ENCODE assay signal across 10 cellular contexts in genomic region chr2:102147935-102148334, GRCh38. TPM values are rescaled to one million over a fixed set of nuclear protein-coding genes. Genes with fewer than 3 reads are reported as not detected.
A peak's percentile ranks its signal among the peaks of the same experiment; 100 is the strongest.
DNase-seq lines count a peak whose midpoint lies in the region; TF ChIP-seq lines count a peak whose summit lies in the region.
"Had no signal": no experiment of that assay in that cellular context is flagged by ENCODE, and none has a peak within 500 bp of the region (broad histone marks: within the 10 kb centered on the region; RNA-seq: fewer than 3 reads in every experiment).

No MANE protein-coding gene starts in this region.

- peaks cover 15 to 25% of the 10 kb centered on the region in 2 experiments for H3K4me1 ChIP-seq in neutrophil (ENCODE audit: control insufficient read depth in 1 of 2, insufficient read depth in 1 of 2, low read depth in 1 of 2, low read length in 1 of 2)
- H3K4me1 ChIP-seq in stomach: peaks cover 6 to 72% (median 11%) of the 10 kb centered on the region in 4 donors

- intact Hi-C loops in stomach (cut with DNase I; ENCODE audit: low total_unique reads): no loop called here

- no peak for TF ChIP-seq EP300 in stomach (IDR thresholded peaks at IDR 0.05)

- H3K27ac Mint-ChIP-seq in activated naive CD4-positive, alpha-beta T cell treated with anti-CD3 and anti-CD28 coated beads, Interleukin-2, amount 50 U/mL, for 24 hours: peak overlapping the region; percentile 95

- no peak overlapping the region for H3K4me3 ChIP-seq in neutrophil (ENCODE audit: low read depth in 1 of 2, low read length in 1 of 2)
- peak overlapping the region in 1 of 4 donors; percentile 33 for H3K4me3 ChIP-seq in stomach

- no peak overlapping the region for H3K4me3 Mint-ChIP-seq in activated naive CD4-positive, alpha-beta T cell treated with anti-CD3 and anti-CD28 coated beads, Interleukin-2, amount 50 U/mL, for 24 hours

- peaks cover 25% of the 10 kb centered on the region for H3K9me3 Mint-ChIP-seq in activated naive CD4-positive, alpha-beta T cell treated with anti-CD3 and anti-CD28 coated beads, Interleukin-2, amount 50 U/mL, for 24 hours

- H3K36me3 Mint-ChIP-seq in activated naive CD4-positive, alpha-beta T cell treated with anti-CD3 and anti-CD28 coated beads, Interleukin-2, amount 50 U/mL, for 24 hours: peaks cover 19% of the 10 kb centered on the region

- peak overlapping the region; percentile 21 for H3K27ac ChIP-seq in neutrophil
- H3K27ac ChIP-seq in stomach: peak overlapping the region in 4 of 5 donors; percentile 0 to 54 (median 26)

- no peak for TF ChIP-seq CTCF in neutrophil (IDR thresholded peaks at IDR 0.05)
- TF ChIP-seq CTCF in stomach (IDR thresholded peaks at IDR 0.05): no peak

- H3K4me1 Mint-ChIP-seq in activated naive CD4-positive, alpha-beta T cell treated with anti-CD3 and anti-CD28 coated beads, Interleukin-2, amount 50 U/mL, for 24 hours: peaks cover 23% of the 10 kb centered on the region

- H3K27me3 ChIP-seq in neutrophil (no peaks in the 10 kb centered on the region), stomach (no peaks in the 10 kb centered on the region)

- H3K36me3 ChIP-seq in neutrophil (peaks cover 4% of the 10 kb centered on the region), stomach (peaks cover 4 to 50% (median 13%) of the 10 kb centered on the region in 4 donors)

- DNase-seq in activated effector memory CD4-positive, alpha-beta T cell treated with anti-CD3 and anti-CD28 coated beads, Interleukin-2, amount 50 U/mL, for 16 hours: peak; percentile 81
- no peak for DNase-seq in activated effector memory CD4-positive, alpha-beta T cell treated with Interleukin-2 at 50 U/mL for 16 hours
- no peak for DNase-seq in stomach
- DNase-seq in NCI-H2029 treated with DMSO at 0.1 percent for 48 hours (lab: John Stamatoyannopoulos, UW): no peak
- no peak for DNase-seq in NCI-H748 treated with DMSO at 0.1 percent for 48 hours (lab: John Stamatoyannopoulos, UW)
- no peak for DNase-seq in NCI-H1417 treated with DMSO at 0.1 percent for 48 hours (lab: John Stamatoyannopoulos, UW)
- DNase-seq: KG1 had no signal

- WGBS in stomach, 5 donors: 67 to 89% (median 74%) methylated on average over 3 of the region's 3 CpGs

- no peak for TF ChIP-seq POLR2A in stomach (IDR thresholded peaks at IDR 0.05)

- H3K9me3 ChIP-seq in neutrophil (no peaks in the 10 kb centered on the region), stomach (peaks cover 0 to 44% (median 23%) of the 10 kb centered on the region in 4 donors)

- H3K27me3 Mint-ChIP-seq in activated naive CD4-positive, alpha-beta T cell treated with anti-CD3 and anti-CD28 coated beads, Interleukin-2, amount 50 U/mL, for 24 hours: peaks cover 5% of the 10 kb centered on the region

RNA-seq across cellular contexts. Expression of gene IL1R1, which starts 5.4 kb away (rescaled TPM):
- 10 to 100 TPM; 17.5 to 67.7 (median 49.1) TPM for total RNA-seq in stomach
- polyA plus RNA-seq in stomach: 100 to 1,000 TPM in 1 of 3 donors, 10 to 100 TPM in 2; 26.5 to 109 (median 75.3) TPM
- polyA plus RNA-seq: neural cell had no signal

RNA-seq across cellular contexts. Expression of gene IL1RL2, which starts 38.9 kb away (rescaled TPM):
- 1 to 10 TPM in 3 of 5 donors, not detected in 2; 2.2 to 4.3 (median 2.9) TPM for total RNA-seq in stomach
- polyA plus RNA-seq in stomach: 1 to 10 TPM in 2 of 3 donors, under 1 TPM in 1; 0.61 to 2.6 (median 1.2) TPM
- polyA plus RNA-seq: neural cell had no signal
